Comparison of ENCODE assay signal across 12 cellular contexts in the genomic region with DNA sequence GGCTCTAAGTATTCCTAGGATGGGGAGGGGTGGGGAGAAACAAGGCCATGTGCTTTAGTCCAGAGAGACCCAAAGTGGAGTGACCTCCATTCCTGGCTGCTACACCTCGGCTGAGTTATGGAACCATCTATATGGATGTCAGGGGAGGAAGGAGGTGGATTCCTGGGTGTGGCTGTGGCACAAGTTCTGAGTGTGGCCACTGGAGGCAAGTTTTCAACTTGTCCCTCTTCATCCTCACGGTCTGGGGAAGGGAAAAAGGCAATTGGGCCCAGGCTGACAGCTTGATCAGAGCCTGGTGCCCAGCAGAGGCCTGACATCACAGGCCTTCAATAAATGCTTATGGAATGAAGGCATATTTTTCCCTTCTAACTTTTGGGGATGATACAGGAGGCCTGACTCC. TPM values are rescaled to one million over a fixed set of nuclear protein-coding genes. Genes with fewer than 3 reads are reported as not detected.
A peak's percentile ranks its signal among the peaks of the same experiment; 100 is the strongest.
DNase-seq lines count a peak whose midpoint lies in the region; ATAC-seq and TF ChIP-seq lines count a peak whose summit lies in the region.
"Had no signal": no experiment of that assay in that cellular context is flagged by ENCODE, and none has a peak within 500 bp of the region (broad histone marks: within the 10 kb centered on the region; RNA-seq: fewer than 3 reads in every experiment).

No MANE protein-coding gene starts in this region.

- H3K9me3 Mint-ChIP-seq in neural crest cell: no peaks in the 10 kb centered on the region

- TF ChIP-seq CTCF in C4-2B (conservative IDR thresholded peaks at IDR 0.05): no peak
- no peak for TF ChIP-seq CTCF in HEK293 (tag by site-specific recombination; IDR thresholded peaks at IDR 0.05)
- TF ChIP-seq CTCF in brain microvascular endothelial cell (IDR thresholded peaks at IDR 0.05; ENCODE audit: low read depth, low read length, missing control alignments): peak; percentile 21
- TF ChIP-seq CTCF in neural crest cell (conservative IDR thresholded peaks at IDR 0.05): peak; percentile 33
- TF ChIP-seq CTCF in BE2C (IDR thresholded peaks at IDR 0.05; ENCODE audit: low read depth, low read length): no peak

- H3K4me1 ChIP-seq in HEK293 (ENCODE audit: control insufficient read depth, insufficient read depth, low read length) (peaks cover 10% of the 10 kb centered on the region), BE2C (no peaks in the 10 kb centered on the region)

- POLR2A ChIA-PET in HEK293 (lab: Yijun Ruan, JAX): no interaction called here

- no peaks in the 10 kb centered on the region for H3K36me3 Mint-ChIP-seq in neural crest cell (ENCODE audit: low read depth)

- H3K4me1 Mint-ChIP-seq in neural crest cell: peaks cover 33% of the 10 kb centered on the region

- DNase-seq in brain microvascular endothelial cell: no peak
- no peak for DNase-seq in neural crest cell (ENCODE audit: low read depth, low spot score)
- DNase-seq in BE2C: no peak
- DNase-seq in glomerular visceral epithelial cell (ENCODE audit: extremely low spot score): no peak
- DNase-seq: activated gamma-delta T cell; effector CD4-positive, alpha-beta T cell; NCI-H526; retina had no signal

- ATAC-seq in HG03457 (IDR thresholded peaks at IDR 0.05; ENCODE audit: unreplicated experiment) (no peak), GM19324 (IDR thresholded peaks at IDR 0.05; ENCODE audit: low FRiP score, unreplicated experiment) (no peak)

- peak overlapping the region; percentile 96 for H3K4me3 Mint-ChIP-seq in neural crest cell

- CTCF ChIA-PET in HEK293 (lab: Yijun Ruan, JAX): interaction anchor here (0.6 to 2.0 kb wide), 2 partner anchors 19 to 29 kb away, joined by 4 to 6 read pairs; no protein-coding TSS in a partner anchor

- no peak overlapping the region for H3K27ac Mint-ChIP-seq in neural crest cell (ENCODE audit: unreplicated experiment)

- in situ Hi-C loops in brain microvascular endothelial cell (cut with HindIII; ENCODE audit: low pct_ligation_motif_present, low sequenced_read_pairs): no loop called here

- H3K9me3 ChIP-seq in HEK293 (ENCODE audit: control insufficient read depth, insufficient read depth, low read depth, low read length) (no peaks in the 10 kb centered on the region), BE2C (no peaks in the 10 kb centered on the region)

- H3K27ac ChIP-seq in C4-2B (peak overlapping the region; percentile 7), HEK293 (ENCODE audit: extremely low read depth, low read depth, low read length) (no peak overlapping the region), brain microvascular endothelial cell (no peak overlapping the region)

- H3K27me3 ChIP-seq in brain microvascular endothelial cell (replicated peaks): no peaks in the 10 kb centered on the region
- peaks cover 30% of the 10 kb centered on the region for H3K27me3 ChIP-seq in BE2C

- peaks cover 50% of the 10 kb centered on the region for H3K27me3 Mint-ChIP-seq in neural crest cell (ENCODE audit: low read depth)

- H3K4me3 ChIP-seq in HEK293 (ENCODE audit: low read depth, low read length) (no peak overlapping the region), brain microvascular endothelial cell (ENCODE audit: low read depth, low read length) (no peak overlapping the region), BE2C (ENCODE audit: low read depth, low read length) (no peak overlapping the region)

- H3K36me3 ChIP-seq in HEK293 (ENCODE audit: control insufficient read depth in 2 of 2, insufficient read depth in 1 of 2, low read length in 2 of 2) (no peaks in the 10 kb centered on the region), brain microvascular endothelial cell (replicated peaks) (no peaks in the 10 kb centered on the region), BE2C (no peaks in the 10 kb centered on the region)

TF ChIP-seq in HEK293, 187 proteins besides CTCF, POLR2A, EP300 and RAD21:
- no peak for TF ChIP-seq RBAK (tag by site-specific recombination; IDR thresholded peaks at IDR 0.05)
- TF ChIP-seq, protein P1, sequence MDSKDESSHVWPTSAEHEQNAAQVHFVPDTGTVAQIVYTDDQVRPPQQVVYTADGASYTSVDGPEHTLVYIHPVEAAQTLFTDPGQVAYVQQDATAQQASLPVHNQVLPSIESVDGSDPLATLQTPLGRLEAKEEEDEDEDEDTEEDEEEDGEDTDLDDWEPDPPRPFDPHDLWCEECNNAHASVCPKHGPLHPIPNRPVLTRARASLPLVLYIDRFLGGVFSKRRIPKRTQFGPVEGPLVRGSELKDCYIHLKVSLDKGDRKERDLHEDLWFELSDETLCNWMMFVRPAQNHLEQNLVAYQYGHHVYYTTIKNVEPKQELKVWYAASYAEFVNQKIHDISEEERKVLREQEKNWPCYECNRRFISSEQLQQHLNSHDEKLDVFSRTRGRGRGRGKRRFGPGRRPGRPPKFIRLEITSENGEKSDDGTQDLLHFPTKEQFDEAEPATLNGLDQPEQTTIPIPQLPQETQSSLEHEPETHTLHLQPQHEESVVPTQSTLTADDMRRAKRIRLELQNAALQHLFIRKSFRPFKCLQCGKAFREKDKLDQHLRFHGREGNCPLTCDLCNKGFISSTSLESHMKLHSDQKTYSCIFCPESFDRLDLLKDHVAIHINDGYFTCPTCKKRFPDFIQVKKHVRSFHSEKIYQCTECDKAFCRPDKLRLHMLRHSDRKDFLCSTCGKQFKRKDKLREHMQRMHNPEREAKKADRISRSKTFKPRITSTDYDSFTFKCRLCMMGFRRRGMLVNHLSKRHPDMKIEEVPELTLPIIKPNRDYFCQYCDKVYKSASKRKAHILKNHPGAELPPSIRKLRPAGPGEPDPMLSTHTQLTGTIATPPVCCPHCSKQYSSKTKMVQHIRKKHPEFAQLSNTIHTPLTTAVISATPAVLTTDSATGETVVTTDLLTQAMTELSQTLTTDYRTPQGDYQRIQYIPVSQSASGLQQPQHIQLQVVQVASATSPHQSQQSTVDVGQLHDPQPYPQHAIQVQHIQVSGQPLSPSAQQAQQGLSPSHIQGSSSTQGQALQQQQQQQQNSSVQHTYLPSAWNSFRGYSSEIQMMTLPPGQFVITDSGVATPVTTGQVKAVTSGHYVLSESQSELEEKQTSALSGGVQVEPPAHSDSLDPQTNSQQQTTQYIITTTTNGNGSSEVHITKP (tag by site-specific recombination; IDR thresholded peaks at IDR 0.05): peak; percentile 40

RNA-seq across cellular contexts. Expression of gene ITPR3, which starts 2.0 kb away (rescaled TPM):
- total RNA-seq in neural crest cell: 16.0 TPM in 2 replicates
- polyA plus RNA-seq in BE2C (2012; ENCODE audit: insufficient read depth, insufficient read length, low read depth): 0.09 TPM

RNA-seq across cellular contexts. Expression of gene BAK1, which starts 39.1 kb away (rescaled TPM):
- 29.9 and 32.9 TPM in 2 replicates for total RNA-seq in neural crest cell
- 47.1 TPM for polyA plus RNA-seq in BE2C (2012; ENCODE audit: insufficient read depth, insufficient read length, low read depth)

Comparison
In these comparisons a context has a peak if more than half of its experiments do, and no peak if none do; other contexts are left out.
1. CTCF ChIP-seq: peak in brain microvascular endothelial cell (single experiment) and neural crest cell (single experiment); none in C4-2B (single experiment), HEK293 (single experiment) and BE2C (single experiment).